15 cellular contexts compared by ENCODE assay signal in genomic region chr6:152993847-152994246, GRCh38. TPM values are rescaled to one million over a fixed set of nuclear protein-coding genes. Genes with fewer than 3 reads are reported as not detected.
"Had no signal": no experiment of that assay in that cellular context is flagged by ENCODE, and none has a peak within 500 bp of the region (broad histone marks: within the 10 kb centered on the region; RNA-seq: fewer than 3 reads in every experiment).

No MANE protein-coding gene starts in this region.

- DNase-seq: activated effector memory CD4-positive, alpha-beta T cell treated with anti-CD3 and anti-CD28 coated beads, Interleukin-2, amount 50 U/mL, for 16 hours; cerebellar nuclear complex; effector CD8-positive, alpha-beta T cell; foreskin melanocyte; head of caudate nucleus; stimulated activated CD4-positive, alpha-beta T cell treated with anti-CD3 and anti-CD28 coated beads, Interleukin-15, amount 100 ng/mL, for 24 hours; stimulated activated CD4-positive, alpha-beta T cell treated with anti-CD3 and anti-CD28 coated beads, Interleukin-4, amount 100 ng/mL, for 1 hour; stimulated activated naive CD4-positive, alpha-beta T cell; uterus had no signal

- H3K4me1 ChIP-seq: breast epithelium, right atrium auricular region, uterus had no signal

- H3K9me3 ChIP-seq: ascending aorta, breast epithelium, right atrium auricular region, tibial nerve, uterus had no signal

- H3K27ac Mint-ChIP-seq: progenitor cell of endocrine pancreas had no signal

- H3K4me3 ChIP-seq: ascending aorta, breast epithelium, right atrium auricular region, skin epidermis, tibial nerve, uterus had no signal

- H3K36me3 ChIP-seq: breast epithelium, uterus had no signal

- H3K27me3 Mint-ChIP-seq: progenitor cell of endocrine pancreas had no signal

- H3K27ac ChIP-seq: ascending aorta, breast epithelium, right atrium auricular region, skin epidermis, tibial nerve, uterus had no signal

- H3K27me3 ChIP-seq: ascending aorta, breast epithelium, right atrium auricular region, tibial nerve, uterus had no signal

RNA-seq across cellular contexts. Expression of gene FBXO5, which starts 11.0 kb away (rescaled TPM):
- total RNA-seq: ascending aorta had no signal
